Comparison of ENCODE assay signal across 10 cellular contexts in genomic region chr15:99057697-99058420, GRCh38. TPM values are rescaled to one million over a fixed set of nuclear protein-coding genes. Genes with fewer than 3 reads are reported as not detected.
DNase-seq lines count a peak whose midpoint lies in the region; ATAC-seq lines count a peak whose summit lies in the region.
"Had no signal": no experiment of that assay in that cellular context is flagged by ENCODE, and none has a peak within 500 bp of the region (broad histone marks: within the 10 kb centered on the region; RNA-seq: fewer than 3 reads in every experiment).

No MANE protein-coding gene starts in this region.

- no peaks in the 10 kb centered on the region for H3K9me3 Mint-ChIP-seq in T-helper 1 cell treated with Interleukin-12 subunit alpha and Interleukin-12 subunit beta and Interleukin-4 antibody, amounts not matched to agents 30 μg/mL and 1 μg/mL, for 36 hours
- H3K9me3 Mint-ChIP-seq in activated CD4-positive, alpha-beta memory T cell treated with anti-CD3 and anti-CD28 coated beads, Interleukin-2, amount 10 ng/mL, durations not matched to agents 7 days and 5 days: no peaks in the 10 kb centered on the region

- WGBS in right cardiac atrium: 61% methylated on average over 20 of the region's 20 CpGs

- ATAC-seq in right cardiac atrium (peak; percentile 17 to 50), HG03108 (IDR thresholded peaks at IDR 0.05; ENCODE audit: unreplicated experiment) (no peak), GM21381 (IDR thresholded peaks at IDR 0.05; ENCODE audit: unreplicated experiment) (no peak), GM21825 (IDR thresholded peaks at IDR 0.05; ENCODE audit: unreplicated experiment) (no peak)

- CTCF ChIA-PET in activated CD4-positive, alpha-beta memory T cell treated with anti-CD3 and anti-CD28 coated beads, Interleukin-2, amount 10 ng/mL, durations not matched to agents 7 days and 5 days (lab: Charles Lee): interaction anchor here (0.8 to 2.3 kb wide), 11 partner anchors 15 to 714 kb away, joined by 3 to 14 read pairs (median 4); no protein-coding TSS in a partner anchor

- H3K27ac Mint-ChIP-seq in T-helper 1 cell treated with Interleukin-12 subunit alpha and Interleukin-12 subunit beta and Interleukin-4 antibody, amounts not matched to agents 30 μg/mL and 1 μg/mL, for 36 hours: no peak overlapping the region
- H3K27ac Mint-ChIP-seq in activated CD4-positive, alpha-beta memory T cell treated with anti-CD3 and anti-CD28 coated beads, Interleukin-2, amount 10 ng/mL, durations not matched to agents 7 days and 5 days: peak overlapping the region; percentile 26

- peaks cover 2% of the 10 kb centered on the region for H3K4me1 Mint-ChIP-seq in T-helper 1 cell treated with Interleukin-12 subunit alpha and Interleukin-12 subunit beta and Interleukin-4 antibody, amounts not matched to agents 30 μg/mL and 1 μg/mL, for 36 hours (ENCODE audit: low read depth)
- peaks cover 9% of the 10 kb centered on the region for H3K4me1 Mint-ChIP-seq in activated CD4-positive, alpha-beta memory T cell treated with anti-CD3 and anti-CD28 coated beads, Interleukin-2, amount 10 ng/mL, durations not matched to agents 7 days and 5 days

- H3K27me3 Mint-ChIP-seq in T-helper 1 cell treated with Interleukin-12 subunit alpha and Interleukin-12 subunit beta and Interleukin-4 antibody, amounts not matched to agents 30 μg/mL and 1 μg/mL, for 36 hours (ENCODE audit: low read depth): peaks cover 45% of the 10 kb centered on the region
- H3K27me3 Mint-ChIP-seq in activated CD4-positive, alpha-beta memory T cell treated with anti-CD3 and anti-CD28 coated beads, Interleukin-2, amount 10 ng/mL, durations not matched to agents 7 days and 5 days: peaks cover 35% of the 10 kb centered on the region

- DNase-seq in T-helper 1 cell (no peak), right cardiac atrium (peak; percentile 32 to 64 (median 61))
- DNase-seq in activated CD4-positive, alpha-beta memory T cell treated with anti-CD3 and anti-CD28 coated beads, Interleukin-2, amount 10 ng/mL, durations not matched to agents 7 days and 5 days: no peak
- DNase-seq: activated naive CD4-positive, alpha-beta T cell treated with anti-CD3 and anti-CD28 coated beads, Interleukin-2, amount 50 U/mL, for 16 hours had no signal

- no peaks in the 10 kb centered on the region for H3K36me3 Mint-ChIP-seq in T-helper 1 cell treated with Interleukin-12 subunit alpha and Interleukin-12 subunit beta and Interleukin-4 antibody, amounts not matched to agents 30 μg/mL and 1 μg/mL, for 36 hours (ENCODE audit: low read depth)
- no peaks in the 10 kb centered on the region for H3K36me3 Mint-ChIP-seq in activated CD4-positive, alpha-beta memory T cell treated with anti-CD3 and anti-CD28 coated beads, Interleukin-2, amount 10 ng/mL, durations not matched to agents 7 days and 5 days (ENCODE audit: low read depth)

- POLR2A ChIA-PET in activated CD4-positive, alpha-beta memory T cell treated with anti-CD3 and anti-CD28 coated beads, Interleukin-2, amount 10 ng/mL, durations not matched to agents 7 days and 5 days (lab: Charles Lee): no interaction called here

- H3K4me3 Mint-ChIP-seq in T-helper 1 cell treated with Interleukin-12 subunit alpha and Interleukin-12 subunit beta and Interleukin-4 antibody, amounts not matched to agents 30 μg/mL and 1 μg/mL, for 36 hours: peak overlapping the region; percentile 69
- H3K4me3 Mint-ChIP-seq in activated CD4-positive, alpha-beta memory T cell treated with anti-CD3 and anti-CD28 coated beads, Interleukin-2, amount 10 ng/mL, durations not matched to agents 7 days and 5 days: peak overlapping the region; percentile 33

- intact Hi-C loops in right cardiac atrium (cut with DNase I): loop anchor here in 1 of 4 donors (5.0 to 10.0 kb wide), 2 partner anchors 103 to 411 kb away; partner anchors contain the start of gene IGF1R

- H3K36me3 ChIP-seq in subcutaneous abdominal adipose tissue (ENCODE audit: control insufficient read depth in 5 of 5, insufficient read depth in 5 of 5, low read length in 5 of 5): no peaks in the 10 kb centered on the region

- H3K9me3 ChIP-seq in right cardiac atrium (ENCODE audit: control insufficient read depth, low read length) (no peaks in the 10 kb centered on the region), subcutaneous abdominal adipose tissue (ENCODE audit: control insufficient read depth in 5 of 5, low read length in 5 of 5) (no peaks in the 10 kb centered on the region)

- H3K27ac ChIP-seq in right cardiac atrium (ENCODE audit: low read length) (peak overlapping the region; percentile 91), subcutaneous abdominal adipose tissue (ENCODE audit: low read depth, low read length) (peak overlapping the region; percentile 6)
- H3K27ac ChIP-seq: PC-9 had no signal

- H3K9ac ChIP-seq in subcutaneous abdominal adipose tissue (ENCODE audit: low read length in 5 of 5): no peak overlapping the region

- H3K4me3 ChIP-seq in right cardiac atrium (ENCODE audit: low read length) (no peak overlapping the region), subcutaneous abdominal adipose tissue (ENCODE audit: low read depth in 1 of 5, low read length in 5 of 5) (peak overlapping the region in 2 of 5 donors; percentile 40 to 55)
- H3K4me3 ChIP-seq: PC-9 had no signal

- H3K27me3 ChIP-seq in right cardiac atrium (ENCODE audit: control insufficient read depth, insufficient read depth) (no peaks in the 10 kb centered on the region), subcutaneous abdominal adipose tissue (ENCODE audit: control insufficient read depth in 5 of 5, insufficient read depth in 4 of 5, low read length in 5 of 5) (peaks cover 0 to 8% (median 4%) of the 10 kb centered on the region in 5 donors)

- H3K4me1 ChIP-seq in right cardiac atrium (ENCODE audit: control insufficient read depth, insufficient read depth, low read length) (peaks cover 2% of the 10 kb centered on the region), subcutaneous abdominal adipose tissue (ENCODE audit: control insufficient read depth in 5 of 5, insufficient read depth in 5 of 5, low read length in 5 of 5) (peaks cover 3 to 21% (median 11%) of the 10 kb centered on the region in 5 donors)

RNA-seq across cellular contexts. Expression of gene SYNM, which starts 47.0 kb away (rescaled TPM):
- total RNA-seq in activated CD4-positive, alpha-beta memory T cell treated with anti-CD3 and anti-CD28 coated beads, Interleukin-2, amount 10 ng/mL, durations not matched to agents 7 days and 5 days: 1 to 10 TPM; 5.5 to 5.7 TPM
- total RNA-seq in right cardiac atrium: 100 to 1,000 TPM; 184 to 463 (median 218) TPM
- polyA plus RNA-seq in right cardiac atrium: 127 TPM

RNA-seq across cellular contexts. Expression of gene PGPEP1L, which starts 50.3 kb away (rescaled TPM):
- not detected for total RNA-seq in activated CD4-positive, alpha-beta memory T cell treated with anti-CD3 and anti-CD28 coated beads, Interleukin-2, amount 10 ng/mL, durations not matched to agents 7 days and 5 days
- total RNA-seq in right cardiac atrium: 1 to 10 TPM in 3 of 4 donors, under 1 TPM in 1; 0.84 to 5.2 (median 2.6) TPM
- 6.1 TPM for polyA plus RNA-seq in right cardiac atrium
- total RNA-seq: PC-9 had no signal

Comparison
In these comparisons a context has a peak if more than half of its experiments do, and no peak if none do; other contexts are left out.
1. DNase-seq: peak in right cardiac atrium (3 of 3); none in T-helper 1 cell (0 of 5) and activated CD4-positive, alpha-beta memory T cell treated with anti-CD3 and anti-CD28 coated beads, Interleukin-2, amount 10 ng/mL, durations not matched to agents 7 days and 5 days (single experiment).
2. ATAC-seq: peak in right cardiac atrium (2 of 2); none in HG03108 (single experiment), GM21381 (single experiment) and GM21825 (single experiment).
3. RNA of gene SYNM, which starts 47.0 kb away (total RNA-seq): 184 to 463 TPM in right cardiac atrium; 5.5 to 5.7 TPM in activated CD4-positive, alpha-beta memory T cell treated with anti-CD3 and anti-CD28 coated beads, Interleukin-2, amount 10 ng/mL, durations not matched to agents 7 days and 5 days; every median in the first group is over 10 times any median in the second.